In genomic region chr6:34746104-34746846, GRCh38 we compare ENCODE assay signal across 1 cellular context.
TF ChIP-seq lines count a peak whose summit lies in the region.

No MANE protein-coding gene starts in this region.

TF ChIP-seq in HepG2, 621 proteins besides CTCF, POLR2A, EP300 and RAD21 (continued from another document and continues in another):
- TF ChIP-seq HNF1A (IDR thresholded peaks at IDR 0.05; ENCODE audit: low read depth) (no peak), HNF1A (CRISPR knock-in tag; IDR thresholded peaks at IDR 0.05; ENCODE audit: borderline replicate concordance) (no peak), ZBTB3 (CRISPR knock-in tag; IDR thresholded peaks at IDR 0.05; ENCODE audit: borderline replicate concordance, low read depth) (no peak), HMGA1 (CRISPR knock-in tag; conservative IDR thresholded peaks at IDR 0.05) (no peak), ETS1 (CRISPR knock-in tag; IDR thresholded peaks at IDR 0.05) (no peak), NFYC (CRISPR knock-in tag; IDR thresholded peaks at IDR 0.05) (no peak), ZFP41 (CRISPR knock-in tag; IDR thresholded peaks at IDR 0.05; ENCODE audit: borderline replicate concordance) (no peak), ADNP (CRISPR knock-in tag; IDR thresholded peaks at IDR 0.05) (no peak), ZNF580 (CRISPR knock-in tag; IDR thresholded peaks at IDR 0.05; ENCODE audit: borderline replicate concordance, low read depth) (no peak), ZNF33A (CRISPR knock-in tag; IDR thresholded peaks at IDR 0.05; ENCODE audit: borderline replicate concordance) (no peak), RARA (CRISPR knock-in tag; IDR thresholded peaks at IDR 0.05) (no peak), GLI4 (CRISPR knock-in tag; IDR thresholded peaks at IDR 0.05; ENCODE audit: borderline replicate concordance) (no peak), ZNF546 (CRISPR knock-in tag; conservative IDR thresholded peaks at IDR 0.05) (no peak), ZZZ3 (CRISPR knock-in tag; IDR thresholded peaks at IDR 0.05; ENCODE audit: borderline replicate concordance) (no peak), GMEB1 (CRISPR knock-in tag; IDR thresholded peaks at IDR 0.05; ENCODE audit: borderline replicate concordance) (0 out of 2 replicates have a peak, but pooled peaks have one; percentile 50), SATB2 (CRISPR knock-in tag; IDR thresholded peaks at IDR 0.05) (no peak), ZNF280D (CRISPR knock-in tag; IDR thresholded peaks at IDR 0.05) (peak; percentile 45; the same call in 1 of the 2 replicates), TEAD2 (CRISPR knock-in tag; IDR thresholded peaks at IDR 0.05) (no peak), ESRRA (CRISPR knock-in tag; IDR thresholded peaks at IDR 0.05; ENCODE audit: low read depth) (no peak), ZNF253 (CRISPR knock-in tag; IDR thresholded peaks at IDR 0.05; ENCODE audit: borderline replicate concordance) (no peak), ZNF605 (CRISPR knock-in tag; IDR thresholded peaks at IDR 0.05) (no peak), ZNF24 (IDR thresholded peaks at IDR 0.05) (no peak), TRIM24 (CRISPR knock-in tag; IDR thresholded peaks at IDR 0.05) (no peak), SSRP1 (CRISPR knock-in tag; IDR thresholded peaks at IDR 0.05) (no peak), MYPOP (CRISPR knock-in tag; IDR thresholded peaks at IDR 0.05) (no peak), GLMP (CRISPR knock-in tag; IDR thresholded peaks at IDR 0.05; ENCODE audit: borderline replicate concordance) (no peak), IRF1 (CRISPR knock-in tag; IDR thresholded peaks at IDR 0.05; ENCODE audit: low read depth) (no peak), FOXK1 (CRISPR knock-in tag; IDR thresholded peaks at IDR 0.05; ENCODE audit: borderline replicate concordance, low read depth) (0 out of 2 replicates have a peak, but pooled peaks have one; percentile 7), ZSCAN9 (CRISPR knock-in tag; IDR thresholded peaks at IDR 0.05; ENCODE audit: borderline replicate concordance) (peak; percentile 4; the same call in 1 of the 2 replicates), ARNT (IDR thresholded peaks at IDR 0.05) (no peak), SP5 (CRISPR knock-in tag; IDR thresholded peaks at IDR 0.05; ENCODE audit: borderline replicate concordance, low read depth) (no peak), PREB (CRISPR knock-in tag; IDR thresholded peaks at IDR 0.05) (no peak), ZNF678 (CRISPR knock-in tag; IDR thresholded peaks at IDR 0.05) (no peak), SRSF1 (optimal IDR thresholded peaks at IDR 0.05; ENCODE audit: low read depth, low read length) (no peak), SKI (IDR thresholded peaks at IDR 0.05; ENCODE audit: partially characterized antibody) (no peak), ZNF672 (CRISPR knock-in tag; IDR thresholded peaks at IDR 0.05) (no peak), SAFB2 (CRISPR knock-in tag; IDR thresholded peaks at IDR 0.05; ENCODE audit: borderline replicate concordance, low read depth) (0 out of 2 replicates have a peak, but pooled peaks have one; percentile 43), ASH2L (IDR thresholded peaks at IDR 0.05; ENCODE audit: insufficient read length, low read depth, low read length) (no peak), TBX3 (IDR thresholded peaks at IDR 0.05; ENCODE audit: borderline replicate concordance) (no peak), ERF (CRISPR knock-in tag; IDR thresholded peaks at IDR 0.05) (0 out of 2 replicates have a peak, but pooled peaks have one; percentile 36), ZNF740 (CRISPR knock-in tag; IDR thresholded peaks at IDR 0.05) (no peak), CEBPG (CRISPR knock-in tag; IDR thresholded peaks at IDR 0.05) (no peak), HNF4G (IDR thresholded peaks at IDR 0.05; ENCODE audit: borderline replicate concordance, low read depth, low read length) (no peak), HNF4G (CRISPR knock-in tag; IDR thresholded peaks at IDR 0.05; ENCODE audit: borderline replicate concordance, low read depth) (no peak), FOXJ3 (CRISPR knock-in tag; IDR thresholded peaks at IDR 0.05; ENCODE audit: borderline replicate concordance) (peak; percentile 71; the same call in 1 of the 2 replicates), ZNF598 (CRISPR knock-in tag; IDR thresholded peaks at IDR 0.05; ENCODE audit: borderline replicate concordance) (0 out of 2 replicates have a peak, but pooled peaks have one; percentile 34), ZNF138 (CRISPR knock-in tag; IDR thresholded peaks at IDR 0.05; ENCODE audit: low read depth) (no peak), ZNF644 (CRISPR knock-in tag; IDR thresholded peaks at IDR 0.05; ENCODE audit: low read depth) (no peak), KAT7 (CRISPR knock-in tag; IDR thresholded peaks at IDR 0.05; ENCODE audit: borderline replicate concordance) (no peak), CAMTA2 (CRISPR knock-in tag; IDR thresholded peaks at IDR 0.05; ENCODE audit: borderline replicate concordance) (no peak)
